Comparison of ENCODE assay signal across 1 cellular context in genomic region chr2:9889812-9890261, GRCh38.
A peak's percentile ranks its signal among the peaks of the same experiment; 100 is the strongest.
TF ChIP-seq lines count a peak whose summit lies in the region.

No MANE protein-coding gene starts in this region.

TF ChIP-seq in HepG2, 621 proteins besides CTCF, POLR2A, EP300 and RAD21 (continued from another document and continues in another):
- no peak for TF ChIP-seq MZF1 (CRISPR knock-in tag; IDR thresholded peaks at IDR 0.05; ENCODE audit: borderline replicate concordance)
- TF ChIP-seq ZNF790 (CRISPR knock-in tag; IDR thresholded peaks at IDR 0.05; ENCODE audit: borderline replicate concordance), result no peak
- TF ChIP-seq XBP1 (CRISPR knock-in tag; IDR thresholded peaks at IDR 0.05), result no peak
- no peak for TF ChIP-seq ZNF280B (CRISPR knock-in tag; IDR thresholded peaks at IDR 0.05; ENCODE audit: borderline replicate concordance)
- TF ChIP-seq MTF1 (CRISPR knock-in tag; IDR thresholded peaks at IDR 0.05), result no peak
- TF ChIP-seq ZFX (CRISPR knock-in tag; IDR thresholded peaks at IDR 0.05; ENCODE audit: low read depth), result no peak
- no peak for TF ChIP-seq GTF2F1 (IDR thresholded peaks at IDR 0.05; ENCODE audit: low read length)
- TF ChIP-seq NCOA2 (CRISPR knock-in tag; IDR thresholded peaks at IDR 0.05), result peak; percentile 60; the same call in 1 of the 2 replicates
- peak; percentile 63 for TF ChIP-seq CEBPG (CRISPR knock-in tag; IDR thresholded peaks at IDR 0.05)
- no peak for TF ChIP-seq ZNF431 (CRISPR knock-in tag; IDR thresholded peaks at IDR 0.05; ENCODE audit: borderline replicate concordance, low read depth)
- TF ChIP-seq RCOR2 (CRISPR knock-in tag; IDR thresholded peaks at IDR 0.05), result no peak; the same call in 1 of the 2 replicates
- no peak for TF ChIP-seq PATZ1 (CRISPR knock-in tag; IDR thresholded peaks at IDR 0.05)
- TF ChIP-seq NFAT5 (CRISPR knock-in tag; IDR thresholded peaks at IDR 0.05), result no peak
- no peak for TF ChIP-seq MTERF4 (CRISPR knock-in tag; IDR thresholded peaks at IDR 0.05)
- TF ChIP-seq CREB3 (CRISPR knock-in tag; IDR thresholded peaks at IDR 0.05), result no peak
- TF ChIP-seq ZNF598 (CRISPR knock-in tag; IDR thresholded peaks at IDR 0.05; ENCODE audit: borderline replicate concordance), result no peak
- TF ChIP-seq MEIS1 (CRISPR knock-in tag; IDR thresholded peaks at IDR 0.05; ENCODE audit: borderline replicate concordance), result no peak
- peak; percentile 51; the same call in 1 of the 2 replicates for TF ChIP-seq MIER3 (CRISPR knock-in tag; IDR thresholded peaks at IDR 0.05; ENCODE audit: borderline replicate concordance)
- TF ChIP-seq CREB1 (IDR thresholded peaks at IDR 0.05), result no peak
- peak; percentile 48; the same call in 1 of the 2 replicates for TF ChIP-seq CREB1 (CRISPR knock-in tag; IDR thresholded peaks at IDR 0.05)
- TF ChIP-seq AHDC1 (CRISPR knock-in tag; IDR thresholded peaks at IDR 0.05; ENCODE audit: borderline replicate concordance), result peak; percentile 65; the same call in 1 of the 2 replicates
- no peak for TF ChIP-seq HDAC6 (IDR thresholded peaks at IDR 0.05; ENCODE audit: low read depth, low read length)
- TF ChIP-seq ZNF646 (CRISPR knock-in tag; IDR thresholded peaks at IDR 0.05), result no peak
- TF ChIP-seq ZNF280D (CRISPR knock-in tag; IDR thresholded peaks at IDR 0.05), result no peak
- no peak for TF ChIP-seq CBX1 (IDR thresholded peaks at IDR 0.05; ENCODE audit: low read depth)
